25 cellular contexts compared by ENCODE assay signal in the genomic region with DNA sequence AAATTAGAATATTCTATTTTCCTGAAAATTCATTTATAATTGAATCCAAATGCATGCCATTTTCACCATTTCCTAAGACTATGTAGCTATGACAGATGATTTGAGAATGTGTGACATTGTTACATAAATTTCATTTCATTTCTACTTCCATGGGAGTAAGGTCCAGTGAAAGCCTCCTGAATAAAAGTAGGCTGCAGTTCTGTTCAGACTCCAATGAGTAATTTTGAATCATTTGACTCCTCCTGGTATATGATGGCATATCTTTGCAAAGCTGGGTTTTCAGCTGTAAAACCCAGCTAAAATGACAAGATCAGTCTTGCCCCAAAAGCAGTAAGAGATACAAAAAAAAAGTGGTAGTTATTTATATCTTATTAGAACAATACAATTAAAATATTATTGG.
"Had no signal": no experiment of that assay in that cellular context is flagged by ENCODE, and none has a peak within 500 bp of the region (broad histone marks: within the 10 kb centered on the region; RNA-seq: fewer than 3 reads in every experiment).

No MANE protein-coding gene starts in this region.

- H3K36me3 ChIP-seq: esophagus squamous epithelium, heart right ventricle, left lung, lower lobe of right lung, neural progenitor cell, spleen, tibial nerve had no signal

- H3K4me3 ChIP-seq: esophagus squamous epithelium, heart right ventricle, left lung, lower lobe of right lung, neural progenitor cell, spleen, tibial nerve had no signal

- ATAC-seq: activated T-helper 17 cell treated with anti-CD3 and anti-CD28 coated beads, Interleukin-2, amount 50 U/mL, for 72 hours; left lung; lower lobe of right lung; natural killer cell; right cardiac atrium; WTC11 had no signal

- H3K27me3 ChIP-seq: esophagus squamous epithelium, heart right ventricle, left lung, neural progenitor cell, spleen, tibial nerve had no signal

- H3K27ac ChIP-seq: esophagus squamous epithelium, heart right ventricle, left lung, lower lobe of right lung, neural progenitor cell, spleen, tibial nerve had no signal

- H3K9ac ChIP-seq: neural progenitor cell had no signal

- H3K4me1 ChIP-seq: left lung, lower lobe of right lung, neural progenitor cell, spleen, tibial nerve had no signal

- H3K9me3 ChIP-seq: esophagus squamous epithelium, heart right ventricle, left lung, lower lobe of right lung, spleen, tibial nerve had no signal

- DNase-seq: activated CD4-positive, alpha-beta memory T cell treated with anti-CD3 and anti-CD28 coated beads, Interleukin-2, amount 10 ng/mL, durations not matched to agents 7 days and 5 days; activated CD4-positive, alpha-beta T cell treated with anti-CD3 and anti-CD28 coated beads for 1 hour; activated CD4-positive, alpha-beta T cell treated with anti-CD3 and anti-CD28 coated beads, Interleukin-2, amount 10 ng/mL, durations not matched to agents 7 days and 5 days; activated CD8-positive, alpha-beta memory T cell treated with anti-CD3 and anti-CD28 coated beads, Interleukin-2, amount 50 U/mL, for 48 hours; activated gamma-delta T cell treated with Interleukin-2 at 50 U/mL for 16 hours; activated naive CD4-positive, alpha-beta T cell treated with anti-CD3 and anti-CD28 coated beads, Interleukin-2, amount 50 U/mL, for 16 hours; activated T-cell treated with anti-CD3 and anti-CD28 coated beads, Interleukin-2, amount 50 U/mL, for 24 hours; amygdala; endodermal cell; esophagus squamous epithelium; heart right ventricle; kidney glomerular epithelial cell; left lung; lower lobe of right lung; mesendoderm; natural killer cell; occipital lobe; right cardiac atrium; spleen; stimulated activated naive CD4-positive, alpha-beta T cell; T-helper 2 cell had no signal
